ENCODE assay signal across 20 cellular contexts in the genomic region with DNA sequence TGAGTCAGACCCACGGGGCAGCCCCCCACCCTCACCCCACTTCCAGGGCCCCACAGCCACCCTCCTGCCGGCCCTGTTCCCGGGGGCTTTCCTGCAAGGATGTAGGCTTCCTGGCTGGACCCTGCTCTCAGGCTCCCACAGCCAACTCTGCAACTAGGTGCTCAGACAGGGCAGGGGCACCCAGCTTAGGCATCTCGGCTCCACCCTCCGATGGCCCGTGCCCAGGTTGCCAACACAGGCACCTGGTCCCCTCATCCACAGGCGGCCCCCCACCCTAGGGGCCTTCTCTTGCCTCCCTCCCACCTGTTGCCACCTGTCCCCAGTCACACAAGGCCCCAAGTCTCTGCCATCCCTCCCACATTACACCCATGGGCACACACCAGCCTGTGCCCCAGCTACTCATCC. TPM values are rescaled to one million over a fixed set of nuclear protein-coding genes. Genes with fewer than 3 reads are reported as not detected.
DNase-seq lines count a peak whose midpoint lies in the region; ATAC-seq, FAIRE-seq and TF ChIP-seq lines count a peak whose summit lies in the region.
"Had no signal": no experiment of that assay in that cellular context is flagged by ENCODE, and none has a peak within 500 bp of the region (broad histone marks: within the 10 kb centered on the region; RNA-seq: fewer than 3 reads in every experiment).

No MANE protein-coding gene starts in this region.

- CTCF ChIA-PET in HEK293 (lab: Yijun Ruan, JAX): no interaction called here

- POLR2A ChIA-PET in HEK293 (lab: Yijun Ruan, JAX): no interaction called here

- H3K4me3 ChIP-seq in heart right ventricle (no peak overlapping the region), HEK293 (ENCODE audit: low read depth, low read length) (no peak overlapping the region), kidney (ENCODE audit: low read length in 2 of 2) (no peak overlapping the region), parathyroid adenoma (ENCODE audit: low read depth, low read length) (no peak overlapping the region)
- H3K4me3 ChIP-seq: HAP-1, K562, Peyer's patch had no signal

- H3K27me3 ChIP-seq in heart right ventricle (no peaks in the 10 kb centered on the region), parathyroid adenoma (ENCODE audit: control insufficient read depth, insufficient read depth, low read length) (no peaks in the 10 kb centered on the region)
- H3K27me3 ChIP-seq: Peyer's patch had no signal

- WGBS in heart right ventricle, 2 donors: 84 to 87% methylated on average over 7 of the region's 7 CpGs

- peaks cover 27 to 87% (median 61%) of the 10 kb centered on the region in 9 donors for H3K4me1 ChIP-seq in heart right ventricle
- no peaks in the 10 kb centered on the region for H3K4me1 ChIP-seq in HEK293 (ENCODE audit: control insufficient read depth, insufficient read depth, low read length)
- peaks cover 24 to 66% of the 10 kb centered on the region in 2 donors for H3K4me1 ChIP-seq in kidney (ENCODE audit: control insufficient read depth in 1 of 2, insufficient read depth in 1 of 2, low read depth in 1 of 2, low read length in 2 of 2)
- H3K4me1 ChIP-seq in parathyroid adenoma: peaks cover 45% of the 10 kb centered on the region
- H3K4me1 ChIP-seq: Caco-2, HAP-1 had no signal

- H3K36me3 ChIP-seq in heart right ventricle (no peaks in the 10 kb centered on the region), HEK293 (ENCODE audit: control insufficient read depth in 2 of 2, insufficient read depth in 1 of 2, low read length in 2 of 2) (peaks cover 0 to 12% of the 10 kb centered on the region in 2 experiments; a peak in 1 of 3 replicates), kidney (ENCODE audit: control insufficient read depth in 1 of 2, insufficient read depth in 2 of 2, low read length in 2 of 2) (no peaks in the 10 kb centered on the region), parathyroid adenoma (ENCODE audit: control insufficient read depth, insufficient read depth, low read length) (no peaks in the 10 kb centered on the region)
- H3K36me3 ChIP-seq: HAP-1 had no signal

- DNase-seq in Right ventricle myocardium superior (peak; percentile 36), heart right ventricle (no peak), kidney (peak; percentile 71), superior temporal gyrus (ENCODE audit: extremely low spot score) (no peak), NCI-H82 treated with DMSO at 0.1 percent for 48 hours (lab: John Stamatoyannopoulos, UW; ENCODE audit: unreplicated experiment) (no peak)
- DNase-seq: 8988T; Caco-2; CD4-positive, alpha-beta T cell; GF-D8; NCI-H1105; NCI-H1694; NCI-H2081 treated with DMSO at 0.1 percent for 48 hours; NK-92 treated with Interleukin-12 subunit alpha and Interleukin-12 subunit beta, amount 100 ng/mL, for 24 hours; SHP77 had no signal

- H3K4me2 ChIP-seq in parathyroid adenoma (ENCODE audit: low read length): no peak overlapping the region

- FAIRE-seq in kidney (lab: Jason Lieb, UNC): no peak
- FAIRE-seq: K562 had no signal

- no peak for TF ChIP-seq CTCF in heart right ventricle (IDR thresholded peaks at IDR 0.05)
- no peak for TF ChIP-seq CTCF in HEK293 (tag by site-specific recombination; IDR thresholded peaks at IDR 0.05)
- no peak for TF ChIP-seq CTCF in kidney (IDR thresholded peaks at IDR 0.05; ENCODE audit: borderline replicate concordance, extremely low read depth, insufficient read depth)
- no peak for TF ChIP-seq CTCF in parathyroid adenoma (IDR thresholded peaks at IDR 0.05)

- H3K27ac ChIP-seq in heart right ventricle (no peak overlapping the region), HEK293 (ENCODE audit: extremely low read depth, low read depth, low read length) (no peak overlapping the region), kidney (ENCODE audit: low read depth in 2 of 2, low read length in 2 of 2) (no peak overlapping the region), parathyroid adenoma (peak overlapping the region; percentile 89)

- H2AFZ ChIP-seq in parathyroid adenoma: no peak overlapping the region

- no peak for ATAC-seq in Right ventricle myocardium superior (ENCODE audit: poor library complexity)
- ATAC-seq in heart right ventricle: no peak
- no peak for ATAC-seq in HG02759 (IDR thresholded peaks at IDR 0.05; ENCODE audit: unreplicated experiment)

- no peaks in the 10 kb centered on the region for H3K9me3 ChIP-seq in heart right ventricle
- no peaks in the 10 kb centered on the region for H3K9me3 ChIP-seq in HEK293 (ENCODE audit: control insufficient read depth, insufficient read depth, low read depth, low read length)
- no peaks in the 10 kb centered on the region for H3K9me3 ChIP-seq in kidney (ENCODE audit: control insufficient read depth in 1 of 2, low read length in 2 of 2)
- no peaks in the 10 kb centered on the region for H3K9me3 ChIP-seq in parathyroid adenoma (ENCODE audit: control insufficient read depth, low read length)
- H3K9me3 ChIP-seq: Caco-2, HAP-1, Peyer's patch had no signal

- H3K79me2 ChIP-seq in parathyroid adenoma: peaks cover 30% of the 10 kb centered on the region

- intact Hi-C loops in Right ventricle myocardium superior (cut with DNase I) (no loop called here), heart right ventricle (cut with DNase I) (loop anchor here in 1 of 10 donors (10.0 kb wide), 1 partner anchor 49 kb away; no protein-coding TSS in a partner anchor), kidney (cut with DNase I) (no loop called here)

- H3K9ac ChIP-seq in kidney (ENCODE audit: low read length in 2 of 2) (no peak overlapping the region), parathyroid adenoma (no peak overlapping the region)

TF ChIP-seq in HEK293, 187 proteins besides CTCF, POLR2A, EP300 and RAD21:
- no peak for TF ChIP-seq ZNF23 (tag by site-specific recombination; IDR thresholded peaks at IDR 0.05; ENCODE audit: borderline replicate concordance)
- TF ChIP-seq SCRT1 (tag by site-specific recombination; IDR thresholded peaks at IDR 0.05; ENCODE audit: borderline replicate concordance): peak; percentile 72; the same call in 1 of the 2 replicates
- 0 out of 2 replicates have a peak, but pooled peaks have one; percentile 15 for TF ChIP-seq ZFHX2 (tag by site-specific recombination; conservative IDR thresholded peaks at IDR 0.05)
- 0 out of 2 replicates have a peak, but pooled peaks have one; percentile 27 for TF ChIP-seq EGR2 (tag by site-specific recombination; IDR thresholded peaks at IDR 0.05; ENCODE audit: low read depth)
- peak; percentile 87 for TF ChIP-seq SCRT2 (tag by site-specific recombination; IDR thresholded peaks at IDR 0.05)
TF ChIP-seq in HEK293: peak in this region for 4.

RNA-seq across cellular contexts. Expression of a gene that starts 34.6 kb away (rescaled TPM):
- total RNA-seq in Right ventricle myocardium superior: 35.1 TPM
- total RNA-seq in heart right ventricle: 10 to 100 TPM; 14.6 to 51.6 (median 19.0) TPM
- polyA plus RNA-seq in heart right ventricle: 10 to 100 TPM; 10.5 to 13.6 TPM
- 73.9 TPM for total RNA-seq in kidney
- polyA plus RNA-seq in kidney (ENCODE audit: insufficient read depth, low read depth, low replicate concordance): 49.6 TPM

Comparison
In these comparisons a context has a peak if more than half of its experiments do, and no peak if none do; other contexts are left out.
1. DNase-seq: peak in Right ventricle myocardium superior (single experiment) and kidney (single experiment); none in heart right ventricle (0 of 2), superior temporal gyrus (single experiment) and NCI-H82 treated with DMSO at 0.1 percent for 48 hours (single experiment).